13 cellular contexts compared by ENCODE assay signal in genomic region chr2:221731432-221731831, GRCh38.
A peak's percentile ranks its signal among the peaks of the same experiment; 100 is the strongest.
DNase-seq lines count a peak whose midpoint lies in the region; ATAC-seq, FAIRE-seq and TF ChIP-seq lines count a peak whose summit lies in the region.
"Had no signal": no experiment of that assay in that cellular context is flagged by ENCODE, and none has a peak within 500 bp of the region (broad histone marks: within the 10 kb centered on the region; RNA-seq: fewer than 3 reads in every experiment).

No MANE protein-coding gene starts in this region.

- TF ChIP-seq RAD21 in HepG2 (CRISPR knock-in tag; IDR thresholded peaks at IDR 0.05), result no peak

- in situ Hi-C loops in HepG2 (cut with HindIII; ENCODE audit: extremely low pct_ligation_motif_present, low pct_unique_long_range_greater_than_20kb), result no loop called here

- TF ChIP-seq CTCF in HepG2 (CRISPR knock-in tag; IDR thresholded peaks at IDR 0.05) (no peak), heart right ventricle (IDR thresholded peaks at IDR 0.05) (no peak)

- H3K4me3 Mint-ChIP-seq in T-helper 17 cell, result no peak overlapping the region
- H3K4me3 Mint-ChIP-seq: activated CD8-positive, alpha-beta T cell treated with anti-CD3 and anti-CD28 coated beads for 36 hours; activated naive CD8-positive, alpha-beta T cell treated with anti-CD3 and anti-CD28 coated beads, Interleukin-2, amount 10 ng/mL, durations not matched to agents 7 days and 5 days; CD8-positive, alpha-beta memory T cell had no signal

- no peaks in the 10 kb centered on the region for H3K27me3 Mint-ChIP-seq in T-helper 17 cell
- H3K27me3 Mint-ChIP-seq: activated CD8-positive, alpha-beta T cell treated with anti-CD3 and anti-CD28 coated beads for 36 hours; activated naive CD8-positive, alpha-beta T cell treated with anti-CD3 and anti-CD28 coated beads, Interleukin-2, amount 10 ng/mL, durations not matched to agents 7 days and 5 days; CD8-positive, alpha-beta memory T cell had no signal

- TF ChIP-seq POLR2A in HepG2 (IDR thresholded peaks at IDR 0.05; ENCODE audit: insufficient read depth in 1 of 2, low read depth in 2 of 2, low read length in 2 of 2), result no peak

- H2AFZ ChIP-seq in HepG2 (ENCODE audit: low read length), result no peak overlapping the region

- no peaks in the 10 kb centered on the region for H3K36me3 ChIP-seq in HepG2 (replicated peaks in 1 of 2; ENCODE audit: control insufficient read depth in 1 of 2, insufficient read depth in 2 of 2, low read length in 2 of 2)
- no peaks in the 10 kb centered on the region for H3K36me3 ChIP-seq in heart right ventricle

- H3K4me1 ChIP-seq in HepG2 (ENCODE audit: insufficient read depth, low read length), result no peaks in the 10 kb centered on the region
- no peaks in the 10 kb centered on the region for H3K4me1 ChIP-seq in heart right ventricle

- H3K79me2 ChIP-seq in HepG2 (ENCODE audit: insufficient read depth, low read length), result no peaks in the 10 kb centered on the region

- TF ChIP-seq EP300 in HepG2 (IDR thresholded peaks at IDR 0.05; ENCODE audit: low read depth in 2 of 2, low read length in 2 of 2) (no peak), HepG2 (CRISPR knock-in tag; IDR thresholded peaks at IDR 0.05; ENCODE audit: borderline replicate concordance) (no peak)

- H3K4me1 Mint-ChIP-seq in T-helper 17 cell, result no peaks in the 10 kb centered on the region
- H3K4me1 Mint-ChIP-seq: activated naive CD8-positive, alpha-beta T cell treated with anti-CD3 and anti-CD28 coated beads, Interleukin-2, amount 10 ng/mL, durations not matched to agents 7 days and 5 days; CD8-positive, alpha-beta memory T cell had no signal

- no peaks in the 10 kb centered on the region for H3K27me3 ChIP-seq in HepG2 (ENCODE audit: control insufficient read depth in 1 of 2, insufficient read depth in 2 of 2, low read length in 2 of 2)
- no peaks in the 10 kb centered on the region for H3K27me3 ChIP-seq in heart right ventricle

- CTCF ChIA-PET in HepG2 (lab: Yijun Ruan, JAX; ENCODE audit: low intra/inter-chr PET ratio, low total read pairs), result no interaction called here

- no peak overlapping the region for H3K9ac ChIP-seq in HepG2 (ENCODE audit: insufficient read depth, low read depth, low read length)

- H3K4me3 ChIP-seq in HepG2 (replicated peaks in 1 of 3; ENCODE audit: insufficient read depth in 1 of 3, low read depth in 2 of 3, low read length in 3 of 3), result no peak overlapping the region
- H3K4me3 ChIP-seq in heart right ventricle, result no peak overlapping the region

- H3K4me2 ChIP-seq in HepG2 (ENCODE audit: low read depth, low read length), result no peak overlapping the region

- H3K9me3 ChIP-seq in HepG2 (ENCODE audit: low read length), result peaks cover 46% of the 10 kb centered on the region
- no peaks in the 10 kb centered on the region for H3K9me3 ChIP-seq in T-helper 17 cell (ENCODE audit: control insufficient read depth, low read length, poor library complexity, severe bottlenecking)
- H3K9me3 ChIP-seq in heart right ventricle, result peaks cover 0 to 11% (median 0%) of the 10 kb centered on the region in 11 donors

- H4K20me1 ChIP-seq in HepG2 (ENCODE audit: insufficient read depth, low read length), result no peaks in the 10 kb centered on the region

- H3K27ac ChIP-seq in HepG2 (ENCODE audit: extremely low read length, insufficient read depth, low read length), result no peak overlapping the region
- no peak overlapping the region for H3K27ac ChIP-seq in heart right ventricle

- DNase-seq in HepG2 (ENCODE audit: low spot score), result peak; percentile 7
- DNase-seq in activated CD4-positive, CD25-positive, alpha-beta regulatory T cell (lab: John Stamatoyannopoulos, UW), result no peak
- DNase-seq in T-helper 17 cell, result no peak
- no peak for DNase-seq in heart right ventricle
- DNase-seq in NCI-H1417 treated with DMSO at 0.1 percent for 48 hours (lab: John Stamatoyannopoulos, UW), result no peak
- DNase-seq: activated CD8-positive, alpha-beta T cell treated with anti-CD3 and anti-CD28 coated beads for 36 hours; activated naive CD8-positive, alpha-beta T cell treated with anti-CD3 and anti-CD28 coated beads, Interleukin-2, amount 10 ng/mL, durations not matched to agents 7 days and 5 days; CD8-positive, alpha-beta memory T cell; NCI-H510A; SW 1271 had no signal

- WGBS in HepG2 (ENCODE audit: low lambda C conversion rate), result 6% methylated on average over 3 of the region's 3 CpGs
- WGBS in heart right ventricle, 2 donors, result 56 to 65% methylated on average over 3 of the region's 3 CpGs

- no peaks in the 10 kb centered on the region for H3K36me3 Mint-ChIP-seq in T-helper 17 cell (ENCODE audit: low read depth)
- H3K36me3 Mint-ChIP-seq: activated naive CD8-positive, alpha-beta T cell treated with anti-CD3 and anti-CD28 coated beads, Interleukin-2, amount 10 ng/mL, durations not matched to agents 7 days and 5 days; CD8-positive, alpha-beta memory T cell had no signal

- no peak for FAIRE-seq in HepG2 (lab: Jason Lieb, UNC)

- ATAC-seq in GM19025 (IDR thresholded peaks at IDR 0.05; ENCODE audit: low read depth, unreplicated experiment), result peak; percentile 88
- ATAC-seq in HG02840 (IDR thresholded peaks at IDR 0.05; ENCODE audit: low FRiP score, unreplicated experiment), result peak; percentile 80
- peak; percentile 44 for ATAC-seq in HG03565 (IDR thresholded peaks at IDR 0.05; ENCODE audit: unreplicated experiment)
- peak; percentile 77 for ATAC-seq in HepG2
- ATAC-seq in T-helper 17 cell, result no peak
- no peak for ATAC-seq in heart right ventricle
- ATAC-seq: activated CD8-positive, alpha-beta T cell treated with anti-CD3 and anti-CD28 coated beads for 36 hours had no signal

- no TSS peak for BruUV-seq in HepG2 (replicated peaks; lab: Mats Ljungman, UMichigan)

- no peak overlapping the region for H3K27ac Mint-ChIP-seq in T-helper 17 cell
- H3K27ac Mint-ChIP-seq: activated CD8-positive, alpha-beta T cell treated with anti-CD3 and anti-CD28 coated beads for 36 hours; activated naive CD8-positive, alpha-beta T cell treated with anti-CD3 and anti-CD28 coated beads, Interleukin-2, amount 10 ng/mL, durations not matched to agents 7 days and 5 days; CD8-positive, alpha-beta memory T cell had no signal

- POLR2A ChIA-PET in HepG2 (lab: Yijun Ruan, JAX), result no interaction called here

- intact Hi-C loops in HepG2 (cut with micrococcal nuclease; ENCODE audit: unreplicated experiment) (no loop called here), heart right ventricle (cut with DNase I) (no loop called here)

TF ChIP-seq in HepG2, 621 proteins besides CTCF, POLR2A, EP300 and RAD21:
- TF ChIP-seq NFIC (IDR thresholded peaks at IDR 0.05; ENCODE audit: low read length) (no peak), ZNF12 (CRISPR knock-in tag; IDR thresholded peaks at IDR 0.05) (peak; percentile 80; the same call in 1 of the 2 replicates), NR2F2 (IDR thresholded peaks at IDR 0.05; ENCODE audit: borderline replicate concordance, low read depth) (no peak), HNF4G (IDR thresholded peaks at IDR 0.05; ENCODE audit: borderline replicate concordance, low read depth, low read length) (0 out of 2 replicates have a peak, but pooled peaks have one; percentile 14), HNF4G (CRISPR knock-in tag; IDR thresholded peaks at IDR 0.05; ENCODE audit: borderline replicate concordance, low read depth) (no peak)

Comparison
In these comparisons a context has a peak if more than half of its experiments do, and no peak if none do; other contexts are left out.
1. ATAC-seq: peak in GM19025 (single experiment), HG02840 (single experiment), HG03565 (single experiment) and HepG2 (single experiment); none in T-helper 17 cell (single experiment) and heart right ventricle (0 of 8).